In the genomic region with DNA sequence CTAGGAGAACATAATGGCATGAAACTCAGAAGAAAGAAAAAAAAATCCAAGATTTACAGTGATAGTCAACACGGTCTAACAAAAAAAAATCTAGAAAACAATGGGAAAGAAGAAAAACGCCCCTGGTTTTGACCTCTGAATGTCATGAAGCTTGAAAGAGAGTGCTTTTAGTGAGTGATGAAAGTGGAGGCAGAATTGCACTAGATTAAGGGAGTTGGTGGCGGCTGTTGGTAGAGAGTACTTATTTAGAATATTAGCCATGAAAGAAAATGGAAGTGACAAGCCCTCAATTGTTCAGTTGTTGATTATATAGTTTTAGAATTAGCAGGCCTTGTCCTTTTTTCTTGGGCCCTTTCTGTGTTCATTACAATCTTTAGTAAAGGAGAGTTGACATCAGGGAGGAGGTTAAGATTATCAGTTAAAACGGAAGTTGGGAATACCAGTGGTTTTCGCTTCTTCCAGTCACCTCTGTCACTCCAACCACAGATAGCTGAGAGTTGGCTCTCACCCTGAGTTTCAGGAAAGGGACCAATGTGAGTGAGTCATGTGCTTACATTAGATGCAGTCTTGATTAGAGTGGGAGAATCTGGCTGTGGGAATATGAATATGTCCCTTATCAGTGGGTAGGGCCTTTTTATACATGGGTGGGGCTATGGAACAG, we compare ENCODE assay signal across 17 cellular contexts. TPM values are rescaled to one million over a fixed set of nuclear protein-coding genes. Genes with fewer than 3 reads are reported as not detected.
DNase-seq lines count a peak whose midpoint lies in the region; ATAC-seq and TF ChIP-seq lines count a peak whose summit lies in the region.
"Had no signal": no experiment of that assay in that cellular context is flagged by ENCODE, and none has a peak within 500 bp of the region (broad histone marks: within the 10 kb centered on the region; RNA-seq: fewer than 3 reads in every experiment).

No MANE protein-coding gene starts in this region.

- no peak overlapping the region for H3K18ac ChIP-seq in mesenchymal stem cell (ENCODE audit: low read depth in 1 of 2, low read length in 2 of 2)

- H3K4me1 Mint-ChIP-seq in type B pancreatic cell (ENCODE audit: unreplicated experiment), result no peaks in the 10 kb centered on the region

- no peak overlapping the region for H3K23ac ChIP-seq in mesenchymal stem cell (ENCODE audit: low read length in 2 of 2)

- H3K36me3 ChIP-seq in mesenchymal stem cell (ENCODE audit: control insufficient read depth in 1 of 2, insufficient read depth in 2 of 2, low read depth in 1 of 2, low read length in 2 of 2), result no peaks in the 10 kb centered on the region
- H3K36me3 ChIP-seq: prostate gland, suprapubic skin had no signal

- ATAC-seq in HG03097 (IDR thresholded peaks at IDR 0.05; ENCODE audit: low FRiP score, unreplicated experiment), result no peak
- ATAC-seq in SK-N-SH treated with all-trans-retinoic acid at 6 μM for 48 hours, result no peak

- no peaks in the 10 kb centered on the region for H3K9me3 Mint-ChIP-seq in type B pancreatic cell

- H4K8ac ChIP-seq in mesenchymal stem cell (ENCODE audit: low read length), result no peak overlapping the region

- H3K4ac ChIP-seq in mesenchymal stem cell (ENCODE audit: low read depth in 1 of 2, low read length in 2 of 2), result no peak overlapping the region

- H3K36me3 Mint-ChIP-seq in type B pancreatic cell, result no peaks in the 10 kb centered on the region

- in situ Hi-C loops in astrocyte of the spinal cord (cut with HindIII; ENCODE audit: low sequenced_read_pairs), result no loop called here

- no peak overlapping the region for H3K4me3 ChIP-seq in astrocyte of the spinal cord (ENCODE audit: low read depth, low read length)
- no peak overlapping the region for H3K4me3 ChIP-seq in mesenchymal stem cell (ENCODE audit: insufficient read depth in 1 of 2, low read depth in 1 of 2, low read length in 2 of 2)
- H3K4me3 ChIP-seq: prostate gland, SK-N-MC, suprapubic skin had no signal

- no peak overlapping the region for H4K91ac ChIP-seq in mesenchymal stem cell (ENCODE audit: low read length)

- H3K4me3 Mint-ChIP-seq in type B pancreatic cell, result no peak overlapping the region
- H3K4me3 Mint-ChIP-seq: B cell had no signal

- no peak overlapping the region for H3K4me2 ChIP-seq in mesenchymal stem cell (ENCODE audit: low read length, poor library complexity, severe bottlenecking)

- H2BK12ac ChIP-seq in mesenchymal stem cell (ENCODE audit: low read length in 2 of 2), result no peak overlapping the region

- no peak overlapping the region for H2AFZ ChIP-seq in mesenchymal stem cell (ENCODE audit: low read depth, low read length)

- TF ChIP-seq CTCF in astrocyte of the spinal cord (IDR thresholded peaks at IDR 0.05; ENCODE audit: low read depth, low read length) (no peak), type B pancreatic cell (conservative IDR thresholded peaks at IDR 0.05) (no peak)

- H2BK120ac ChIP-seq in mesenchymal stem cell (ENCODE audit: low read depth, low read length), result no peak overlapping the region

- DNase-seq in GM03348 (ENCODE audit: low spot score), result peak; percentile 14
- DNase-seq in NCI-H226, result peak; percentile 40
- DNase-seq in astrocyte of the spinal cord (ENCODE audit: low read depth, low spot score), result peak; percentile 63
- DNase-seq in mesenchymal stem cell, result peak; percentile 82
- no peak for DNase-seq in NCI-H1092 treated with DMSO at 0.1 percent for 48 hours (lab: John Stamatoyannopoulos, UW)
- DNase-seq in type B pancreatic cell (ENCODE audit: extremely low spot score, unreplicated experiment), result no peak
- DNase-seq: activated CD4-positive, CD25-positive, alpha-beta regulatory T cell; activated naive CD4-positive, alpha-beta T cell treated with Interleukin-2 at 50 U/mL for 16 hours; DMS153; NCI-H1417; NCI-H2227 treated with DMSO at 0.1 percent for 48 hours had no signal

- 56% methylated on average over 5 of the region's 5 CpGs for WGBS in mesenchymal stem cell

- H3K27ac ChIP-seq in mesenchymal stem cell (ENCODE audit: low read length, poor library complexity, severe bottlenecking), result no peak overlapping the region
- H3K27ac ChIP-seq: prostate gland, SK-N-MC, suprapubic skin had no signal

- H3K14ac ChIP-seq in mesenchymal stem cell (ENCODE audit: low read length in 2 of 2), result no peak overlapping the region

- no peaks in the 10 kb centered on the region for H3K79me1 ChIP-seq in mesenchymal stem cell (replicated peaks; ENCODE audit: low read length, poor library complexity, severe bottlenecking)

- no peak overlapping the region for H2AK5ac ChIP-seq in mesenchymal stem cell (ENCODE audit: low read length, severe bottlenecking)

- no peaks in the 10 kb centered on the region for H3K4me1 ChIP-seq in mesenchymal stem cell (ENCODE audit: control insufficient read depth, insufficient read depth, low read depth, low read length)
- H3K4me1 ChIP-seq: prostate gland, suprapubic skin had no signal

- H3K27ac Mint-ChIP-seq in type B pancreatic cell, result no peak overlapping the region
- H3K27ac Mint-ChIP-seq: B cell had no signal

- no peak overlapping the region for H2BK5ac ChIP-seq in mesenchymal stem cell (ENCODE audit: low read depth, low read length, poor library complexity, severe bottlenecking)

- H2BK15ac ChIP-seq in mesenchymal stem cell (ENCODE audit: low read depth, poor library complexity, severe bottlenecking), result no peak overlapping the region

- H3K27me3 Mint-ChIP-seq in type B pancreatic cell, result peaks cover 5% of the 10 kb centered on the region

- no peaks in the 10 kb centered on the region for H3K9me3 ChIP-seq in mesenchymal stem cell (ENCODE audit: control insufficient read depth, low read length)
- H3K9me3 ChIP-seq: prostate gland, suprapubic skin had no signal

- H3K27me3 ChIP-seq in mesenchymal stem cell (ENCODE audit: control insufficient read depth in 1 of 2, insufficient read depth in 1 of 2, low read length in 2 of 2), result no peaks in the 10 kb centered on the region
- H3K27me3 ChIP-seq: suprapubic skin had no signal

- H3K9ac ChIP-seq in mesenchymal stem cell (ENCODE audit: low read length), result no peak overlapping the region

TF ChIP-seq in SK-N-SH treated with all-trans-retinoic acid at 6 μM for 48 hours, 23 proteins besides CTCF, POLR2A, EP300 and RAD21:
- no peak for TF ChIP-seq ARNTL (CRISPR knock-in tag; IDR thresholded peaks at IDR 0.05; ENCODE audit: borderline replicate concordance, low read depth)
- no peak for TF ChIP-seq PATZ1 (CRISPR knock-in tag; IDR thresholded peaks at IDR 0.05; ENCODE audit: borderline replicate concordance)
- TF ChIP-seq POU6F1 (CRISPR knock-in tag; IDR thresholded peaks at IDR 0.05; ENCODE audit: borderline replicate concordance, low read depth), result no peak
- no peak for TF ChIP-seq ESRRG (CRISPR knock-in tag; IDR thresholded peaks at IDR 0.05)
- TF ChIP-seq CSDC2 (CRISPR knock-in tag; IDR thresholded peaks at IDR 0.05), result no peak
- TF ChIP-seq PPARA (CRISPR knock-in tag; IDR thresholded peaks at IDR 0.05; ENCODE audit: borderline replicate concordance), result no peak
- TF ChIP-seq TOX (CRISPR knock-in tag; IDR thresholded peaks at IDR 0.05; ENCODE audit: borderline replicate concordance), result no peak

RNA-seq across cellular contexts. Expression of gene EREG, which starts 29.7 kb away (rescaled TPM):
- 3.8 TPM for polyA plus RNA-seq in mesenchymal stem cell (2013, experiment 1 of 2)
- polyA plus RNA-seq in mesenchymal stem cell (2013, experiment 2 of 2), result 4.0 TPM
- 3.1 and 4.4 TPM in 2 replicates for total RNA-seq in type B pancreatic cell (ENCODE audit: low replicate concordance)
- total RNA-seq: B cell had no signal

RNA-seq across cellular contexts. Expression of gene AREG, which starts 50.3 kb away (rescaled TPM):
- 9.6 TPM for polyA plus RNA-seq in mesenchymal stem cell (2013, experiment 1 of 2)
- 10.5 TPM for polyA plus RNA-seq in mesenchymal stem cell (2013, experiment 2 of 2)
- 17.1 and 58.0 TPM in 2 replicates for total RNA-seq in type B pancreatic cell (ENCODE audit: low replicate concordance)

Comparison
In these comparisons a context has a peak if more than half of its experiments do, and no peak if none do; other contexts are left out.
1. DNase-seq: peak in GM03348 (single experiment), NCI-H226 (single experiment), astrocyte of the spinal cord (single experiment) and mesenchymal stem cell (single experiment); none in NCI-H1092 treated with DMSO at 0.1 percent for 48 hours (single experiment) and type B pancreatic cell (single experiment).